Comparison of ENCODE assay signal across 29 cellular contexts in genomic region chr2:179331066-179331465, GRCh38.
"Had no signal": no experiment of that assay in that cellular context is flagged by ENCODE, and none has a peak within 500 bp of the region (broad histone marks: within the 10 kb centered on the region; RNA-seq: fewer than 3 reads in every experiment).

No MANE protein-coding gene starts in this region.

- ATAC-seq: naive thymus-derived CD8-positive, alpha-beta T cell; natural killer cell treated with Interleukin-12 subunit alpha and Interleukin-12 subunit beta and Interleukin-15 and Interleukin-18, amount 100 ng/mL, for 72 hours; psoas muscle; right cardiac atrium; sciatic nerve; stimulated activated effector memory CD8-positive, alpha-beta T cell treated with anti-CD3 and anti-CD28 coated beads, Interleukin-12 subunit alpha, Interleukin-12 subunit beta, amount 100 ng/mL, for 72 hours; stimulated activated naive B cell treated with anti-CD40 and anti-IgM and Interleukin-4, amounts not matched to agents 10 μg/mL and 1 μg/mL and 100 μg/mL, for 72 hours had no signal

- H3K4me1 ChIP-seq: parathyroid adenoma, psoas muscle, thyroid gland, upper lobe of left lung, vagina had no signal

- FAIRE-seq: urothelium cell line had no signal

- H3K27me3 ChIP-seq: neutrophil, stomach, thyroid gland, tibial nerve, upper lobe of left lung, vagina had no signal

- H3K27ac Mint-ChIP-seq: naive thymus-derived CD8-positive, alpha-beta T cell; natural killer cell treated with Interleukin-12 subunit alpha and Interleukin-12 subunit beta and Interleukin-15 and Interleukin-18, amount 100 ng/mL, for 72 hours; nephron progenitor cell; progenitor cell of endocrine pancreas; stimulated activated effector memory CD8-positive, alpha-beta T cell treated with anti-CD3 and anti-CD28 coated beads, Interleukin-12 subunit alpha, Interleukin-12 subunit beta, amount 100 ng/mL, for 72 hours; stimulated activated naive B cell treated with anti-CD40 and anti-IgM and Interleukin-4, amounts not matched to agents 10 μg/mL and 1 μg/mL and 100 μg/mL, for 72 hours; stimulated activated naive CD8-positive, alpha-beta T cell treated with anti-CD3 and anti-CD28 coated beads, Interleukin-15, Interleukin-2, amounts not matched to agents 100 ng/mL and 50 ng/mL, for 24 hours had no signal

- H3K9ac ChIP-seq: parathyroid adenoma had no signal

- H3K9me3 ChIP-seq: neutrophil, stomach, thoracic aorta, thyroid gland, upper lobe of left lung, vagina had no signal

- H3K4me1 Mint-ChIP-seq: nephron progenitor cell; stimulated activated effector memory CD8-positive, alpha-beta T cell treated with anti-CD3 and anti-CD28 coated beads, Interleukin-12 subunit alpha, Interleukin-12 subunit beta, amount 100 ng/mL, for 72 hours had no signal

- H3K36me3 ChIP-seq: neutrophil, stomach, thoracic aorta, thyroid gland, tibial nerve, upper lobe of left lung, vagina had no signal

- H3K27me3 Mint-ChIP-seq: progenitor cell of endocrine pancreas; stimulated activated naive B cell treated with anti-CD40 and anti-IgM and Interleukin-4, amounts not matched to agents 10 μg/mL and 1 μg/mL and 100 μg/mL, for 72 hours had no signal

- H3K4me3 ChIP-seq: psoas muscle, stomach, thoracic aorta, thyroid gland, tibial nerve, upper lobe of left lung, vagina had no signal

- H2AFZ ChIP-seq: parathyroid adenoma had no signal

- H3K4me3 Mint-ChIP-seq: naive thymus-derived CD8-positive, alpha-beta T cell; natural killer cell treated with Interleukin-12 subunit alpha and Interleukin-12 subunit beta and Interleukin-15 and Interleukin-18, amount 100 ng/mL, for 72 hours; nephron progenitor cell; neural crest cell; stimulated activated effector memory CD8-positive, alpha-beta T cell treated with anti-CD3 and anti-CD28 coated beads, Interleukin-12 subunit alpha, Interleukin-12 subunit beta, amount 100 ng/mL, for 72 hours; stimulated activated naive B cell treated with anti-CD40 and anti-IgM and Interleukin-4, amounts not matched to agents 10 μg/mL and 1 μg/mL and 100 μg/mL, for 72 hours; stimulated activated naive CD8-positive, alpha-beta T cell treated with anti-CD3 and anti-CD28 coated beads, Interleukin-15, Interleukin-2, amounts not matched to agents 100 ng/mL and 50 ng/mL, for 24 hours had no signal

- H3K79me2 ChIP-seq: parathyroid adenoma had no signal

- H3K9me3 Mint-ChIP-seq: natural killer cell treated with Interleukin-12 subunit alpha and Interleukin-12 subunit beta and Interleukin-15 and Interleukin-18, amount 100 ng/mL, for 72 hours had no signal

- DNase-seq: naive thymus-derived CD8-positive, alpha-beta T cell; nephron progenitor cell; nucleus accumbens; posterior cingulate gyrus; psoas muscle; right cardiac atrium; small intestine; stimulated activated CD4-positive, alpha-beta T cell treated with anti-CD3 and anti-CD28 coated beads, Interleukin-15, amount 100 ng/mL, for 24 hours; stimulated activated CD4-positive, alpha-beta T cell treated with anti-CD3 and anti-CD28 coated beads, Interleukin-2, amount 100 ng/mL, for 24 hours; stimulated activated CD4-positive, alpha-beta T cell treated with anti-CD3 and anti-CD28 coated beads, Interleukin-2, amount 100 ng/mL, for 48 hours; stimulated activated CD4-positive, alpha-beta T cell treated with anti-CD3 and anti-CD28 coated beads, Interleukin-4, amount 100 ng/mL, for 24 hours; stimulated activated naive B cell treated with anti-CD40 and anti-IgM and Interleukin-4, amounts not matched to agents 10 μg/mL and 1 μg/mL and 100 μg/mL, for 72 hours; stimulated activated naive CD4-positive, alpha-beta T cell treated with Interleukin-2 at 50 U/mL for 16 hours; stomach; thyroid gland; trophoblast cell; upper lobe of left lung had no signal

- H3K27ac ChIP-seq: neutrophil, parathyroid adenoma, psoas muscle, stomach, thoracic aorta, thyroid gland, tibial nerve, upper lobe of left lung, vagina had no signal

- H3K36me3 Mint-ChIP-seq: stimulated activated effector memory CD8-positive, alpha-beta T cell treated with anti-CD3 and anti-CD28 coated beads, Interleukin-12 subunit alpha, Interleukin-12 subunit beta, amount 100 ng/mL, for 72 hours had no signal
